ENCODE assay signal across 8 cellular contexts in the genomic region with DNA sequence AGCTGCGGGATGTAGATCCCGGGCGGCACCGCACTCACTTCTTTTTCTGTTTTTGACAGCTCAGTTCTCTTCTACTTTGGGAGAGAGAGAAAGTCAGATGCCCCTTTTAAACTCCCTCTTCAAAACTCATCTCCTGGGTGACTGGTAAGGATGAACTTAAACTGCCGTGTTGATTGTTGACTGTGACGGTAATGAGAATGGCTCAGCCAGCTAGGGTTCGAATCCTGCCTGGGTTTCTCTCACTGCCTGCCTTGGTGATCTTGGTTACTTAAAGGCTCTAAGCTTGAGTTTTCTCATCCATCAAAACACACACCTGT. TPM values are rescaled to one million over a fixed set of nuclear protein-coding genes. Genes with fewer than 3 reads are reported as not detected.
DNase-seq lines count a peak whose midpoint lies in the region; ATAC-seq, FAIRE-seq and TF ChIP-seq lines count a peak whose summit lies in the region.

No MANE protein-coding gene starts in this region.

- peaks cover 36% of the 10 kb centered on the region for H3K4me1 Mint-ChIP-seq in CD4-positive, alpha-beta T cell (ENCODE audit: low read depth)
- H3K4me1 Mint-ChIP-seq in T-helper 2 cell treated with Interferon-gamma antibody and Interleukin-4, amounts not matched to agents 5 μg/mL and 100 μg/mL, for 36 hours (ENCODE audit: low read depth): peaks cover 41% of the 10 kb centered on the region

- peaks cover 9% of the 10 kb centered on the region for H3K36me3 Mint-ChIP-seq in CD4-positive, alpha-beta T cell (ENCODE audit: low read depth)
- no peaks in the 10 kb centered on the region for H3K36me3 Mint-ChIP-seq in T-helper 2 cell treated with Interferon-gamma antibody and Interleukin-4, amounts not matched to agents 5 μg/mL and 100 μg/mL, for 36 hours (ENCODE audit: low read depth)

- H3K4me3 ChIP-seq in H7 (ENCODE audit: insufficient read depth, low read depth, low read length) (peak overlapping the region; percentile 67), retinal pigment epithelial cell (ENCODE audit: low read length) (peak overlapping the region; percentile 84)

- POLR2A ChIA-PET in CD4-positive, alpha-beta T cell (lab: Charles Lee): interaction anchor here (0.8 to 2.2 kb wide), 9 partner anchors 51 to 1528 kb away, joined by 3 to 13 read pairs (median 4); partner anchors contain the start of genes CYCS, FAM221A, KLHL7 and MALSU1

- peak overlapping the region; percentile 80 for H3K27ac Mint-ChIP-seq in CD4-positive, alpha-beta T cell
- peak overlapping the region; percentile 79 for H3K27ac Mint-ChIP-seq in T-helper 2 cell treated with Interferon-gamma antibody and Interleukin-4, amounts not matched to agents 5 μg/mL and 100 μg/mL, for 36 hours

- H3K27ac ChIP-seq in CD4-positive, alpha-beta T cell (ENCODE audit: low read depth, low read length): no peak overlapping the region
- H3K27ac ChIP-seq in foreskin keratinocyte: no peak overlapping the region

- ATAC-seq in CD4-positive, alpha-beta T cell (ENCODE audit: poor library complexity): no peak
- ATAC-seq in foreskin keratinocyte: no peak

- H3K36me3 ChIP-seq in H7 (replicated peaks; ENCODE audit: control insufficient read depth, insufficient read depth, low read length): no peaks in the 10 kb centered on the region

- H3K4me1 ChIP-seq in foreskin keratinocyte: no peaks in the 10 kb centered on the region

- H3K27me3 ChIP-seq in CD4-positive, alpha-beta T cell (ENCODE audit: control insufficient read depth, insufficient read depth, low read length): no peaks in the 10 kb centered on the region
- H3K27me3 ChIP-seq in H7 (ENCODE audit: control insufficient read depth, insufficient read depth, low read length) (peaks cover 6% of the 10 kb centered on the region), foreskin keratinocyte (no peaks in the 10 kb centered on the region)

- CTCF ChIA-PET in CD4-positive, alpha-beta T cell (lab: Charles Lee): interaction anchor here (4.3 kb wide), 1 partner anchor 51 kb away, joined by 15 read pairs; no protein-coding TSS in a partner anchor

- no peaks in the 10 kb centered on the region for H3K9me3 ChIP-seq in CD4-positive, alpha-beta T cell (ENCODE audit: control insufficient read depth, low read length)

- H3K9me3 Mint-ChIP-seq in CD4-positive, alpha-beta T cell: no peaks in the 10 kb centered on the region
- no peaks in the 10 kb centered on the region for H3K9me3 Mint-ChIP-seq in T-helper 2 cell treated with Interferon-gamma antibody and Interleukin-4, amounts not matched to agents 5 μg/mL and 100 μg/mL, for 36 hours

- intact Hi-C loops in CD4-positive, alpha-beta T cell (cut with DNase I, micrococcal nuclease): loop anchor here in 1 of 2 experiments (2.0 to 10.0 kb wide), 8 partner anchors 49 to 1584 kb away; partner anchors contain the start of genes FAM221A, HYCC1, KLHL7 and MALSU1
- intact Hi-C loops in posterior cingulate gyrus (cut with DNase I): loop anchor here (2.0 kb wide), 2 partner anchors 65 to 83 kb away; partner anchors contain the start of gene FAM221A

- peak in 2 of 10 experiments; percentile 3 to 16 for DNase-seq in CD4-positive, alpha-beta T cell
- DNase-seq in H7: no peak
- peak; percentile 19 for DNase-seq in T-helper 2 cell treated with Interferon-gamma antibody and Interleukin-4, amounts not matched to agents 5 μg/mL and 100 μg/mL, for 36 hours (ENCODE audit: low spot score)
- peak; percentile 15 to 45 for DNase-seq in foreskin keratinocyte
- DNase-seq in retinal pigment epithelial cell (ENCODE audit: low read depth): no peak
- DNase-seq in G401 (ENCODE audit: low spot score): no peak
- DNase-seq in HTR-8/SVneo (ENCODE audit: insufficient read length, low spot score): no peak
- no peak for DNase-seq in posterior cingulate gyrus

- no peak for TF ChIP-seq CTCF in CD4-positive, alpha-beta T cell (IDR thresholded peaks at IDR 0.05)
- TF ChIP-seq CTCF in foreskin keratinocyte (conservative IDR thresholded peaks at IDR 0.05) (no peak), retinal pigment epithelial cell (conservative IDR thresholded peaks at IDR 0.05; ENCODE audit: low read depth, low read length) (no peak)

- no peaks in the 10 kb centered on the region for H3K27me3 Mint-ChIP-seq in CD4-positive, alpha-beta T cell
- no peaks in the 10 kb centered on the region for H3K27me3 Mint-ChIP-seq in T-helper 2 cell treated with Interferon-gamma antibody and Interleukin-4, amounts not matched to agents 5 μg/mL and 100 μg/mL, for 36 hours (ENCODE audit: low read depth)

- H3K4me3 Mint-ChIP-seq in CD4-positive, alpha-beta T cell: peak overlapping the region; percentile 95
- H3K4me3 Mint-ChIP-seq in T-helper 2 cell treated with Interferon-gamma antibody and Interleukin-4, amounts not matched to agents 5 μg/mL and 100 μg/mL, for 36 hours: peak overlapping the region; percentile 86

- in situ Hi-C loops in G401 (cut with HindIII; ENCODE audit: low sequenced_read_pairs): no loop called here

- no peak for FAIRE-seq in HTR-8/SVneo (lab: Jason Lieb, UNC)

RNA-seq across cellular contexts. Expression of gene CCDC126, which starts 0.7 kb away (rescaled TPM):
- total RNA-seq in CD4-positive, alpha-beta T cell: 10 to 100 TPM in 1 of 2 experiments, 1 to 10 TPM in 1; 8.3 to 10.3 TPM
- total RNA-seq in H7 (2014; rRNA removed; shearing (Covaris generic)): 3.9 and 4.3 TPM in 2 replicates
- 5.0 and 5.5 TPM in 2 replicates for total RNA-seq in foreskin keratinocyte
- 2.8 and 3.3 TPM in 2 replicates for polyA plus RNA-seq in foreskin keratinocyte
- 3.3 and 6.5 TPM in 2 replicates for total RNA-seq in G401 (2014; rRNA removed; shearing (Covaris generic))

Comparison
In these comparisons a context has a peak if more than half of its experiments do, and no peak if none do; other contexts are left out.
1. DNase-seq: peak in T-helper 2 cell treated with Interferon-gamma antibody and Interleukin-4, amounts not matched to agents 5 μg/mL and 100 μg/mL, for 36 hours (single experiment) and foreskin keratinocyte (2 of 2); none in H7 (single experiment), retinal pigment epithelial cell (single experiment), G401 (single experiment), HTR-8/SVneo (single experiment) and posterior cingulate gyrus (0 of 10).